In genomic region chr2:14424478-14425390, GRCh38 we compare ENCODE assay signal across 19 cellular contexts.
DNase-seq lines count a peak whose midpoint lies in the region; ATAC-seq and TF ChIP-seq lines count a peak whose summit lies in the region.
"Had no signal": no experiment of that assay in that cellular context is flagged by ENCODE, and none has a peak within 500 bp of the region (broad histone marks: within the 10 kb centered on the region; RNA-seq: fewer than 3 reads in every experiment).

No MANE protein-coding gene starts in this region.

- H3K27me3 Mint-ChIP-seq in activated T-helper 1 cell treated with anti-CD3 and anti-CD28 coated beads, Interleukin-12 subunit alpha, Interleukin-12 subunit beta, Interleukin-2, Interleukin-4 antibody, amounts not matched to agents 30 ng/mL and 10 ng/mL and 1 ng/mL, durations not matched to agents 14 hours and 24 hours and 36 hours (ENCODE audit: insufficient read depth), result no peaks in the 10 kb centered on the region
- H3K27me3 Mint-ChIP-seq: activated naive CD8-positive, alpha-beta T cell treated with anti-CD3 and anti-CD28 coated beads for 36 hours had no signal

- H3K36me3 Mint-ChIP-seq in activated T-helper 1 cell treated with anti-CD3 and anti-CD28 coated beads, Interleukin-12 subunit alpha, Interleukin-12 subunit beta, Interleukin-2, Interleukin-4 antibody, amounts not matched to agents 30 ng/mL and 10 ng/mL and 1 ng/mL, durations not matched to agents 14 hours and 24 hours and 36 hours (ENCODE audit: low read depth), result no peaks in the 10 kb centered on the region
- H3K36me3 Mint-ChIP-seq: activated naive CD8-positive, alpha-beta T cell treated with anti-CD3 and anti-CD28 coated beads for 36 hours had no signal

- H4K20me1 ChIP-seq in hepatocyte (ENCODE audit: insufficient read depth, poor library complexity, severe bottlenecking), result no peaks in the 10 kb centered on the region

- peaks cover 8% of the 10 kb centered on the region for H3K9me3 Mint-ChIP-seq in activated T-helper 1 cell treated with anti-CD3 and anti-CD28 coated beads, Interleukin-12 subunit alpha, Interleukin-12 subunit beta, Interleukin-2, Interleukin-4 antibody, amounts not matched to agents 30 ng/mL and 10 ng/mL and 1 ng/mL, durations not matched to agents 14 hours and 24 hours and 36 hours

- no peak overlapping the region for H3K27ac Mint-ChIP-seq in activated T-helper 1 cell treated with anti-CD3 and anti-CD28 coated beads, Interleukin-12 subunit alpha, Interleukin-12 subunit beta, Interleukin-2, Interleukin-4 antibody, amounts not matched to agents 30 ng/mL and 10 ng/mL and 1 ng/mL, durations not matched to agents 14 hours and 24 hours and 36 hours
- H3K27ac Mint-ChIP-seq: activated naive CD8-positive, alpha-beta T cell treated with anti-CD3 and anti-CD28 coated beads for 36 hours had no signal

- intact Hi-C loops in body of pancreas (cut with DNase I), result no loop called here
- intact Hi-C loops in activated T-helper 1 cell treated with anti-CD3 and anti-CD28 coated beads, Interleukin-12 subunit alpha, Interleukin-12 subunit beta, Interleukin-2, Interleukin-4 antibody, amounts not matched to agents 30 ng/mL and 10 ng/mL and 1 ng/mL, durations not matched to agents 14 hours and 24 hours and 36 hours (cut with micrococcal nuclease), result no loop called here

- ATAC-seq in GM18858 (IDR thresholded peaks at IDR 0.05; ENCODE audit: unreplicated experiment) (peak; percentile 60), GM21717 (IDR thresholded peaks at IDR 0.05; ENCODE audit: unreplicated experiment) (peak; percentile 59), HG03135 (IDR thresholded peaks at IDR 0.05; ENCODE audit: unreplicated experiment) (peak; percentile 66), body of pancreas (no peak)

- H3K27ac ChIP-seq in hepatocyte (peak overlapping the region; percentile 69), body of pancreas (no peak overlapping the region)
- H3K27ac ChIP-seq: epithelial cell of prostate, SJCRH30, tibial nerve, VCaP had no signal

- H3K27me3 ChIP-seq in hepatocyte (no peaks in the 10 kb centered on the region), body of pancreas (no peaks in the 10 kb centered on the region)
- H3K27me3 ChIP-seq: tibial nerve had no signal

- H3K9me3 ChIP-seq in hepatocyte (ENCODE audit: low read depth), result no peaks in the 10 kb centered on the region
- H3K9me3 ChIP-seq in body of pancreas, result no peaks in the 10 kb centered on the region
- H3K9me3 ChIP-seq: SJCRH30, tibial nerve had no signal

- H3K4me3 Mint-ChIP-seq in activated T-helper 1 cell treated with anti-CD3 and anti-CD28 coated beads, Interleukin-12 subunit alpha, Interleukin-12 subunit beta, Interleukin-2, Interleukin-4 antibody, amounts not matched to agents 30 ng/mL and 10 ng/mL and 1 ng/mL, durations not matched to agents 14 hours and 24 hours and 36 hours, result no peak overlapping the region
- H3K4me3 Mint-ChIP-seq: activated naive CD8-positive, alpha-beta T cell treated with anti-CD3 and anti-CD28 coated beads for 36 hours had no signal

- H3K4me3 ChIP-seq in hepatocyte, result no peak overlapping the region
- H3K4me3 ChIP-seq in body of pancreas, result no peak overlapping the region
- H3K4me3 ChIP-seq: SJCRH30, tibial nerve had no signal

- 59% methylated on average over 5 of the region's 5 CpGs for WGBS in hepatocyte (ENCODE audit: low lambda C conversion rate, missing lambda C conversion rate)
- WGBS in body of pancreas, 2 donors, result 56 to 61% methylated on average over 5 of the region's 5 CpGs

- DNase-seq in hepatocyte (ENCODE audit: low spot score) (no peak), body of pancreas (no peak)
- no peak for DNase-seq in central memory CD4-positive, alpha-beta T cell
- no peak for DNase-seq in activated CD4-positive, alpha-beta T cell treated with anti-CD3 and anti-CD28 coated beads for 48 hours
- no peak for DNase-seq in activated T-helper 1 cell treated with anti-CD3 and anti-CD28 coated beads, Interleukin-12 subunit alpha, Interleukin-12 subunit beta, Interleukin-2, Interleukin-4 antibody, amounts not matched to agents 30 ng/mL and 10 ng/mL and 1 ng/mL, durations not matched to agents 14 hours and 24 hours and 36 hours (ENCODE audit: low spot score)
- DNase-seq: activated naive CD8-positive, alpha-beta T cell treated with anti-CD3 and anti-CD28 coated beads for 36 hours; Calu3; cerebellar nuclear complex; kidney; NCI-H2171; SJCRH30; stimulated activated CD4-positive, alpha-beta T cell treated with anti-CD3 and anti-CD28 coated beads, Interleukin-1b, Interleukin-23, amount 100 ng/mL, for 48 hours; stimulated activated CD8-positive, alpha-beta memory T cell treated with anti-CD3 and anti-CD28 coated beads, Interleukin-4, amount 100 ng/mL, for 48 hours had no signal

- H2AFZ ChIP-seq in hepatocyte, result no peak overlapping the region

- peak overlapping the region; percentile 1 for H3K4me2 ChIP-seq in hepatocyte

- no peaks in the 10 kb centered on the region for H3K79me2 ChIP-seq in hepatocyte

- TF ChIP-seq CTCF in hepatocyte (IDR thresholded peaks at IDR 0.05; ENCODE audit: poor library complexity) (no peak), body of pancreas (IDR thresholded peaks at IDR 0.05) (no peak)

- H3K4me1 ChIP-seq in hepatocyte (ENCODE audit: insufficient read depth), result peaks cover 8% of the 10 kb centered on the region
- H3K4me1 ChIP-seq in body of pancreas, result no peaks in the 10 kb centered on the region
- H3K4me1 ChIP-seq: SJCRH30, tibial nerve had no signal

- no peaks in the 10 kb centered on the region for H3K4me1 Mint-ChIP-seq in activated T-helper 1 cell treated with anti-CD3 and anti-CD28 coated beads, Interleukin-12 subunit alpha, Interleukin-12 subunit beta, Interleukin-2, Interleukin-4 antibody, amounts not matched to agents 30 ng/mL and 10 ng/mL and 1 ng/mL, durations not matched to agents 14 hours and 24 hours and 36 hours (ENCODE audit: low read depth)
- H3K4me1 Mint-ChIP-seq: activated naive CD8-positive, alpha-beta T cell treated with anti-CD3 and anti-CD28 coated beads for 36 hours had no signal

- H3K36me3 ChIP-seq in hepatocyte (replicated peaks; ENCODE audit: insufficient read depth, low read depth), result no peaks in the 10 kb centered on the region
- H3K36me3 ChIP-seq in body of pancreas (replicated peaks in 1 of 2; ENCODE audit: insufficient read depth in 1 of 2, low read depth in 2 of 2), result no peaks in the 10 kb centered on the region
- H3K36me3 ChIP-seq: SJCRH30, tibial nerve had no signal

- no peak for TF ChIP-seq POLR2A in body of pancreas (IDR thresholded peaks at IDR 0.05)

- H3K9me2 ChIP-seq in hepatocyte (replicated peaks; ENCODE audit: insufficient read depth), result no peaks in the 10 kb centered on the region
